Comparison of ENCODE assay signal across 9 cellular contexts in the genomic region with DNA sequence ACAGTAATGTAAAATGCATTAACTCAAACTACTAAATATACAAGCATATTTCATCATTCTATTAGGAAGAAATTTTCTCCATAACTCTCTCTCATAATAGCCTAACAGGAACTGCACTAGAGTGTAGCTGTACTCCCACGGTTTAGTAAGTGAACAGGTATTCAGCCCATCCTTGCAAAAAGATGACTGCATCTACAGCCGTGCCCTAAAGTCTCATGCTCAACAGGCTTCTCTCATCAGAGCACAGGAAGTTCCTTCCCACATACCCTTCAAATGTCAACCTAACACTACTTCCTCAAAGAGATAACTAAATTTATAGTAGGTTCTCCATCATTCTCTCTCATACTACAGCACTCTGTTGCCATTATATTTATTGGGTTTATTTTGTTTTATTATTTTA.
A peak's percentile ranks its signal among the peaks of the same experiment; 100 is the strongest.
DNase-seq lines count a peak whose midpoint lies in the region; ATAC-seq, FAIRE-seq and TF ChIP-seq lines count a peak whose summit lies in the region.
"Had no signal": no experiment of that assay in that cellular context is flagged by ENCODE, and none has a peak within 500 bp of the region (broad histone marks: within the 10 kb centered on the region; RNA-seq: fewer than 3 reads in every experiment).

No MANE protein-coding gene starts in this region.

- H3K27me3 ChIP-seq in GM12878 (replicated peaks in 1 of 2; ENCODE audit: control insufficient read depth in 2 of 2, insufficient read depth in 2 of 2, low read length in 1 of 2): no peaks in the 10 kb centered on the region
- H3K27me3 ChIP-seq in smooth muscle cell (ENCODE audit: low read depth): no peaks in the 10 kb centered on the region

- RAD21 ChIA-PET in GM12878 (lab: Charles Lee; ENCODE audit: unreplicated experiment): no interaction called here

- H3K9me3 ChIP-seq in GM12878 (replicated peaks; ENCODE audit: control insufficient read depth, insufficient read depth, low read length): peaks cover 3% of the 10 kb centered on the region
- H3K9me3 ChIP-seq in smooth muscle cell (replicated peaks; ENCODE audit: low read depth): peaks cover 5% of the 10 kb centered on the region

- DNase-seq in activated T-cell treated with anti-CD3 and anti-CD28 coated beads for 4 hours: peak; percentile 19
- no peak for DNase-seq in activated T-cell treated with anti-CD3 and anti-CD28 coated beads, Interleukin-2, amount 50 U/mL, for 1 hour
- DNase-seq in NCI-H226: peak; percentile 98
- no peak for DNase-seq in GM12878 (ENCODE audit: low read depth, low spot score)
- no peak for DNase-seq in smooth muscle cell (lab: John Stamatoyannopoulos, UW; ENCODE audit: unreplicated experiment)
- DNase-seq in erythroblast (lab: John Stamatoyannopoulos, UW): no peak
- no peak for DNase-seq in Right ventricle myocardium superior
- no peak for DNase-seq in NCI-H2227 treated with DMSO at 0.1 percent for 48 hours (lab: John Stamatoyannopoulos, UW)

- POLR2A ChIA-PET in GM12878 (lab: Charles Lee): no interaction called here

- H2AFZ ChIP-seq in GM12878 (ENCODE audit: control insufficient read depth, low read depth, low read length) (no peak overlapping the region), smooth muscle cell (ENCODE audit: low read depth) (no peak overlapping the region)

- intact Hi-C loops in GM12878 (cut with micrococcal nuclease; ENCODE audit: unreplicated experiment) (loop anchor here (5.0 kb wide), 1 partner anchor 149 kb away; no protein-coding TSS in a partner anchor), Right ventricle myocardium superior (cut with DNase I) (no loop called here)

- no peak for TF ChIP-seq CTCF in GM12878 (IDR thresholded peaks at IDR 0.05 in 2 of 3, conservative IDR thresholded peaks at IDR 0.05 in 1 of 3; ENCODE audit: control insufficient read depth in 2 of 3, extremely low read depth in 1 of 3, insufficient read depth in 1 of 3, low read depth in 3 of 3, low read length in 3 of 3)
- TF ChIP-seq CTCF in smooth muscle cell (IDR thresholded peaks at IDR 0.05; ENCODE audit: borderline replicate concordance, insufficient read depth, poor library complexity, severe bottlenecking): no peak

- H3K4me2 ChIP-seq in GM12878 (ENCODE audit: control insufficient read depth, insufficient read depth) (no peak overlapping the region), smooth muscle cell (peak overlapping the region; percentile 13)

- CTCF ChIA-PET in GM12878 (lab: Yijun Ruan, JAX): no interaction called here

- H3K4me1 ChIP-seq in GM12878 (ENCODE audit: control insufficient read depth, insufficient read depth, low read length) (peaks cover 14% of the 10 kb centered on the region; the same call in 1 of the 2 replicates), smooth muscle cell (ENCODE audit: low read depth) (peaks cover 12% of the 10 kb centered on the region)

- FAIRE-seq in GM12878 (lab: Jason Lieb, UNC): peak; percentile 85

- ATAC-seq in GM12878 (no peak), Right ventricle myocardium superior (ENCODE audit: poor library complexity) (no peak)
- ATAC-seq: Panc1 had no signal

- WGBS in GM12878 (ENCODE audit: insufficient coverage, insufficient replicate concordance, low lambda C conversion rate, missing lambda C conversion rate): 37% methylated on average over 2 of the region's 2 CpGs
- WGBS in smooth muscle cell (ENCODE audit: low lambda C conversion rate): 20% methylated on average over 2 of the region's 2 CpGs

- no peak overlapping the region for H3K27ac ChIP-seq in GM12878 (ENCODE audit: control insufficient read depth, insufficient read depth)
- peak overlapping the region; percentile 98 for H3K27ac ChIP-seq in smooth muscle cell (ENCODE audit: low read depth)

- TF ChIP-seq RAD21 in GM12878 (IDR thresholded peaks at IDR 0.05; ENCODE audit: insufficient read depth, low read depth, low read length): no peak

- H3K4me3 ChIP-seq in GM12878: no peak overlapping the region
- no peak overlapping the region for H3K4me3 ChIP-seq in smooth muscle cell

- TF ChIP-seq EP300 in GM12878 (IDR thresholded peaks at IDR 0.05; ENCODE audit: borderline replicate concordance in 1 of 2, control insufficient read depth in 1 of 2, low read depth in 2 of 2, low read length in 2 of 2): no peak

- H3K79me2 ChIP-seq in GM12878 (ENCODE audit: control insufficient read depth, insufficient read depth, low read length) (no peaks in the 10 kb centered on the region), smooth muscle cell (ENCODE audit: low read depth) (no peaks in the 10 kb centered on the region)

- in situ Hi-C loops in GM12878 (cut with MboI): no loop called here

- SMC1A ChIA-PET in GM12878 (lab: Charles Lee; ENCODE audit: uncharacterized antibody, unreplicated experiment): no interaction called here

- H3F3A ChIP-seq in smooth muscle cell (ENCODE audit: low read depth): no peaks in the 10 kb centered on the region

- H3K36me3 ChIP-seq in GM12878 (ENCODE audit: control insufficient read depth in 2 of 2, insufficient read depth in 2 of 2, low read length in 1 of 2) (no peaks in the 10 kb centered on the region), smooth muscle cell (ENCODE audit: low read depth) (peaks cover 18% of the 10 kb centered on the region)

- H4K20me1 ChIP-seq in GM12878 (ENCODE audit: control insufficient read depth, insufficient read depth): no peaks in the 10 kb centered on the region
- no peaks in the 10 kb centered on the region for H4K20me1 ChIP-seq in smooth muscle cell (ENCODE audit: low read depth)

- TF ChIP-seq POLR2A in GM12878 (IDR thresholded peaks at IDR 0.05; ENCODE audit: low read depth, low read length): no peak
- TF ChIP-seq POLR2A in erythroblast (IDR thresholded peaks at IDR 0.05; ENCODE audit: low read length): no peak

- BruUV-seq in GM12878 (replicated peaks; lab: Mats Ljungman, UMichigan): no TSS peak

- H3K9ac ChIP-seq in GM12878 (ENCODE audit: control insufficient read depth, insufficient read depth, low read length) (no peak overlapping the region), smooth muscle cell (ENCODE audit: low read depth) (peak overlapping the region; percentile 2)

TF ChIP-seq in GM12878, 131 proteins besides CTCF, POLR2A, EP300 and RAD21 (continues in another document):
- TF ChIP-seq, protein P1, sequence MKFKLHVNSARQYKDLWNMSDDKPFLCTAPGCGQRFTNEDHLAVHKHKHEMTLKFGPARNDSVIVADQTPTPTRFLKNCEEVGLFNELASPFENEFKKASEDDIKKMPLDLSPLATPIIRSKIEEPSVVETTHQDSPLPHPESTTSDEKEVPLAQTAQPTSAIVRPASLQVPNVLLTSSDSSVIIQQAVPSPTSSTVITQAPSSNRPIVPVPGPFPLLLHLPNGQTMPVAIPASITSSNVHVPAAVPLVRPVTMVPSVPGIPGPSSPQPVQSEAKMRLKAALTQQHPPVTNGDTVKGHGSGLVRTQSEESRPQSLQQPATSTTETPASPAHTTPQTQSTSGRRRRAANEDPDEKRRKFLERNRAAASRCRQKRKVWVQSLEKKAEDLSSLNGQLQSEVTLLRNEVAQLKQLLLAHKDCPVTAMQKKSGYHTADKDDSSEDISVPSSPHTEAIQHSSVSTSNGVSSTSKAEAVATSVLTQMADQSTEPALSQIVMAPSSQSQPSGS (IDR thresholded peaks at IDR 0.05; ENCODE audit: low read length): peak; percentile 39; the same call in 1 of the 2 replicates
- TF ChIP-seq, protein P2, sequence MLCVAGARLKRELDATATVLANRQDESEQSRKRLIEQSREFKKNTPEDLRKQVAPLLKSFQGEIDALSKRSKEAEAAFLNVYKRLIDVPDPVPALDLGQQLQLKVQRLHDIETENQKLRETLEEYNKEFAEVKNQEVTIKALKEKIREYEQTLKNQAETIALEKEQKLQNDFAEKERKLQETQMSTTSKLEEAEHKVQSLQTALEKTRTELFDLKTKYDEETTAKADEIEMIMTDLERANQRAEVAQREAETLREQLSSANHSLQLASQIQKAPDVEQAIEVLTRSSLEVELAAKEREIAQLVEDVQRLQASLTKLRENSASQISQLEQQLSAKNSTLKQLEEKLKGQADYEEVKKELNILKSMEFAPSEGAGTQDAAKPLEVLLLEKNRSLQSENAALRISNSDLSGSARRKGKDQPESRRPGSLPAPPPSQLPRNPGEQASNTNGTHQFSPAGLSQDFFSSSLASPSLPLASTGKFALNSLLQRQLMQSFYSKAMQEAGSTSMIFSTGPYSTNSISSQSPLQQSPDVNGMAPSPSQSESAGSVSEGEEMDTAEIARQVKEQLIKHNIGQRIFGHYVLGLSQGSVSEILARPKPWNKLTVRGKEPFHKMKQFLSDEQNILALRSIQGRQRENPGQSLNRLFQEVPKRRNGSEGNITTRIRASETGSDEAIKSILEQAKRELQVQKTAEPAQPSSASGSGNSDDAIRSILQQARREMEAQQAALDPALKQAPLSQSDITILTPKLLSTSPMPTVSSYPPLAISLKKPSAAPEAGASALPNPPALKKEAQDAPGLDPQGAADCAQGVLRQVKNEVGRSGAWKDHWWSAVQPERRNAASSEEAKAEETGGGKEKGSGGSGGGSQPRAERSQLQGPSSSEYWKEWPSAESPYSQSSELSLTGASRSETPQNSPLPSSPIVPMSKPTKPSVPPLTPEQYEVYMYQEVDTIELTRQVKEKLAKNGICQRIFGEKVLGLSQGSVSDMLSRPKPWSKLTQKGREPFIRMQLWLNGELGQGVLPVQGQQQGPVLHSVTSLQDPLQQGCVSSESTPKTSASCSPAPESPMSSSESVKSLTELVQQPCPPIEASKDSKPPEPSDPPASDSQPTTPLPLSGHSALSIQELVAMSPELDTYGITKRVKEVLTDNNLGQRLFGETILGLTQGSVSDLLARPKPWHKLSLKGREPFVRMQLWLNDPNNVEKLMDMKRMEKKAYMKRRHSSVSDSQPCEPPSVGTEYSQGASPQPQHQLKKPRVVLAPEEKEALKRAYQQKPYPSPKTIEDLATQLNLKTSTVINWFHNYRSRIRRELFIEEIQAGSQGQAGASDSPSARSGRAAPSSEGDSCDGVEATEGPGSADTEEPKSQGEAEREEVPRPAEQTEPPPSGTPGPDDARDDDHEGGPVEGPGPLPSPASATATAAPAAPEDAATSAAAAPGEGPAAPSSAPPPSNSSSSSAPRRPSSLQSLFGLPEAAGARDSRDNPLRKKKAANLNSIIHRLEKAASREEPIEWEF (IDR thresholded peaks at IDR 0.05; ENCODE audit: insufficient replicate concordance, low read depth, low read length): no peak
- no peak for TF ChIP-seq ZSCAN29 (IDR thresholded peaks at IDR 0.05)

Comparison
In these comparisons a context has a peak if more than half of its experiments do, and no peak if none do; other contexts are left out.
1. DNase-seq: peak in activated T-cell treated with anti-CD3 and anti-CD28 coated beads for 4 hours (single experiment) and NCI-H226 (single experiment); none in activated T-cell treated with anti-CD3 and anti-CD28 coated beads, Interleukin-2, amount 50 U/mL, for 1 hour (single experiment), GM12878 (single experiment), smooth muscle cell (single experiment), erythroblast (0 of 2), Right ventricle myocardium superior (single experiment) and NCI-H2227 treated with DMSO at 0.1 percent for 48 hours (single experiment).